20 cellular contexts compared by ENCODE assay signal in the genomic region with DNA sequence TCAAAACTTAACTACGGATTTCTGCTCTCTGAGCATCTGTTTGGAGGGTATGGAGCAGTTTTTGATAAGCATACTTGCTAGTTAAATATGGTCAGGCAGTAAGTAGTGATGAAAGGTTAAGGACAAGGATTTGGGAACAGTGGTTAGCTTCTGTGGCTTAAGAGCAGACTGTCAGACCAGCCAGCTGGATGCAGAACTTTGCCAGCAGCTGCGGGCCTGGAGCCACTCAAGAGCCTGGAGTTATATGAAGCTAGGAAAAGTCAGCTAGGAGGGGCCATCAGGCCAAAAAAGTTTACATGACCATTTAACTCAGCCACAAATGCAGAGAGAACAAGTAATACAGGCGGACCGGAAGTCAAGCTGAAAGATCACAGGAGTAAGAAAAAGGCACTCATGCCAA.
DNase-seq lines count a peak whose midpoint lies in the region; ATAC-seq and TF ChIP-seq lines count a peak whose summit lies in the region.
"Had no signal": no experiment of that assay in that cellular context is flagged by ENCODE, and none has a peak within 500 bp of the region (broad histone marks: within the 10 kb centered on the region; RNA-seq: fewer than 3 reads in every experiment).

No MANE protein-coding gene starts in this region.

- no peaks in the 10 kb centered on the region for H3K79me2 ChIP-seq in neural progenitor cell (ENCODE audit: low read depth)

- peak overlapping the region; percentile 26 for H2AFZ ChIP-seq in neural progenitor cell (replicated peaks)
- H2AFZ ChIP-seq: GM23248 had no signal

- no peak overlapping the region for H3K4me2 ChIP-seq in neural progenitor cell
- H3K4me2 ChIP-seq: BLaER1 had no signal

- peak in 1 of 2 donors; percentile 51 for ATAC-seq in right cardiac atrium
- no peak for ATAC-seq in Right ventricle myocardium superior (ENCODE audit: poor library complexity)
- ATAC-seq in esophagus mucosa = no peak
- ATAC-seq: CD8-positive, alpha-beta T cell; HCT116 had no signal

- H3F3A ChIP-seq in neural progenitor cell (ENCODE audit: low read depth) = no peaks in the 10 kb centered on the region

- no peaks in the 10 kb centered on the region for H3K27me3 ChIP-seq in right cardiac atrium (ENCODE audit: control insufficient read depth, insufficient read depth)
- H3K27me3 ChIP-seq in neural progenitor cell = no peaks in the 10 kb centered on the region
- H3K27me3 ChIP-seq: BLaER1 had no signal

- H3K36me3 Mint-ChIP-seq in neural progenitor cell = no peaks in the 10 kb centered on the region
- H3K36me3 Mint-ChIP-seq: CD4-positive, CD25-positive, alpha-beta regulatory T cell; CD8-positive, alpha-beta T cell had no signal

- no peak overlapping the region for H3K9ac ChIP-seq in neural progenitor cell
- H3K9ac ChIP-seq: BLaER1, GM23248 had no signal

- H3K27ac ChIP-seq in right cardiac atrium (ENCODE audit: low read length) = no peak overlapping the region
- H3K27ac ChIP-seq in neural progenitor cell = no peak overlapping the region
- H3K27ac ChIP-seq: 22Rv1, BLaER1, C4-2B, GM23248 had no signal

- H3K9me3 Mint-ChIP-seq in neural progenitor cell = no peaks in the 10 kb centered on the region

- no peaks in the 10 kb centered on the region for H3K9me3 ChIP-seq in right cardiac atrium (ENCODE audit: control insufficient read depth, low read length)
- no peaks in the 10 kb centered on the region for H3K9me3 ChIP-seq in neural progenitor cell (ENCODE audit: low read depth)
- H3K9me3 ChIP-seq: BLaER1, Caco-2 had no signal

- H3K4me3 Mint-ChIP-seq in neural progenitor cell = no peak overlapping the region
- H3K4me3 Mint-ChIP-seq: B cell; CD4-positive, CD25-positive, alpha-beta regulatory T cell; CD8-positive, alpha-beta T cell; H9 had no signal

- H3K4me3 ChIP-seq in right cardiac atrium (ENCODE audit: low read length) (no peak overlapping the region), neural progenitor cell (no peak overlapping the region)
- H3K4me3 ChIP-seq: BLaER1, GM23248 had no signal

- H4K20me1 ChIP-seq in neural progenitor cell (ENCODE audit: low read depth) = no peaks in the 10 kb centered on the region
- H4K20me1 ChIP-seq: BLaER1 had no signal

- H3K36me3 ChIP-seq in neural progenitor cell = no peaks in the 10 kb centered on the region
- H3K36me3 ChIP-seq: BLaER1 had no signal

- intact Hi-C loops in right cardiac atrium (cut with DNase I) (no loop called here), Right ventricle myocardium superior (cut with DNase I) (no loop called here)

- H3K27me3 Mint-ChIP-seq in neural progenitor cell (ENCODE audit: insufficient read depth, low read depth) = peaks cover 2% of the 10 kb centered on the region
- H3K27me3 Mint-ChIP-seq: B cell; CD4-positive, CD25-positive, alpha-beta regulatory T cell had no signal

- H3K4me1 Mint-ChIP-seq in neural progenitor cell = no peaks in the 10 kb centered on the region
- H3K4me1 Mint-ChIP-seq: B cell; CD4-positive, CD25-positive, alpha-beta regulatory T cell; H9 had no signal

- H3K4me1 ChIP-seq in right cardiac atrium (ENCODE audit: control insufficient read depth, insufficient read depth, low read length) = no peaks in the 10 kb centered on the region
- no peaks in the 10 kb centered on the region for H3K4me1 ChIP-seq in neural progenitor cell
- H3K4me1 ChIP-seq: BLaER1, Caco-2 had no signal

- DNase-seq in right cardiac atrium (peak; percentile 23 to 68 (median 61)), Right ventricle myocardium superior (no peak), medulla oblongata (ENCODE audit: extremely low spot score) (peak; percentile 4), neural progenitor cell (ENCODE audit: low spot score) (no peak), occipital lobe (lab: John Stamatoyannopoulos, UW) (no peak), NCI-H1436 (lab: John Stamatoyannopoulos, UW) (no peak)
- no peak for DNase-seq in stimulated activated CD8-positive, alpha-beta memory T cell treated with anti-CD3 and anti-CD28 coated beads, Interleukin-4, amount 100 ng/mL, for 48 hours
- DNase-seq: Caco-2; CD4-positive, CD25-positive, alpha-beta regulatory T cell; CD8-positive, alpha-beta T cell; DMS153; DND-41; GM23248; H9 had no signal

- no peak for TF ChIP-seq CTCF in neural progenitor cell (IDR thresholded peaks at IDR 0.05)

- WGBS in right cardiac atrium = 46% methylated on average over 4 of the region's 4 CpGs

- H3K27ac Mint-ChIP-seq in neural progenitor cell = no peak overlapping the region
- H3K27ac Mint-ChIP-seq: B cell; CD4-positive, CD25-positive, alpha-beta regulatory T cell; CD8-positive, alpha-beta T cell; H9 had no signal

Comparison
In these comparisons a context has a peak if more than half of its experiments do, and no peak if none do; other contexts are left out.
1. DNase-seq: peak in right cardiac atrium (3 of 3) and medulla oblongata (single experiment); none in Right ventricle myocardium superior (single experiment), neural progenitor cell (single experiment), occipital lobe (single experiment), stimulated activated CD8-positive, alpha-beta memory T cell treated with anti-CD3 and anti-CD28 coated beads, Interleukin-4, amount 100 ng/mL, for 48 hours (single experiment) and NCI-H1436 (single experiment).